ENCODE assay signal across 24 cellular contexts in the genomic region with DNA sequence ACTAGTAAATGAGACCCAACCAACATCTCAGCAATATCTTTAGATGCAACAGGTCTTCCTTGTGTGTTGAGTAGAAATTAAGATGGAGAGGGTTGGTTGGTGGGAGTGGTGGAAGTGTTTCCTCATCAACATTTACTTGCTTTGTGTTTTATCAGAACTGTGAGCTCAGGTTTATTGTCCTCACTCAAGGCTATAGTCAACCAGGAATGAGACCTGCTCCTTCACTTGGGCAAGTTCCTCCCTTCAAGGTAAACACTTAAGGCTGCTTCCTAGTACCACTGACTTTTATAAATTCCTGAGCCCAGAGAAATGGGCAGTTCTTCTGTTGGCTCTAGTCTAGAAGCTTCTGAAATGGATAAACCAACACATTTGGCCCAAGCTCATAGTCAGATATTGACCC.
"Had no signal": no experiment of that assay in that cellular context is flagged by ENCODE, and none has a peak within 500 bp of the region (broad histone marks: within the 10 kb centered on the region; RNA-seq: fewer than 3 reads in every experiment).

No MANE protein-coding gene starts in this region.

- H3K27ac ChIP-seq: colonic mucosa, dorsolateral prefrontal cortex, gastrocnemius medialis, heart right ventricle, lower lobe of right lung had no signal

- H3K27me3 ChIP-seq: colonic mucosa, dorsolateral prefrontal cortex, esophagus squamous epithelium, gastrocnemius medialis, heart right ventricle had no signal

- DNase-seq: colonic mucosa; dermis blood vessel endothelial cell; dorsolateral prefrontal cortex; effector CD4-positive, alpha-beta T cell; effector memory CD4-positive, alpha-beta T cell; esophagus squamous epithelium; foreskin fibroblast; foreskin melanocyte; gastrocnemius medialis; glutamatergic neuron; head of caudate nucleus; heart right ventricle; hippocampal formation; left cardiac atrium; left ventricle myocardium superior; lower lobe of right lung; mesendoderm; midbrain; naive B cell; naive thymus-derived CD8-positive, alpha-beta T cell had no signal

- H3K4me3 ChIP-seq: colonic mucosa, dorsolateral prefrontal cortex, esophagus squamous epithelium, gastrocnemius medialis, heart right ventricle, lower lobe of right lung had no signal

- H3K9me3 ChIP-seq: colonic mucosa, esophagus squamous epithelium, gastrocnemius medialis, heart right ventricle, lower lobe of right lung had no signal

- FAIRE-seq: endothelial cell of umbilical vein, islet of Langerhans, keratinocyte had no signal

- H3K36me3 ChIP-seq: colonic mucosa, esophagus squamous epithelium, gastrocnemius medialis, heart right ventricle, lower lobe of right lung had no signal

- ATAC-seq: gastrocnemius medialis; heart right ventricle; left cardiac atrium; left lobe of liver; left ventricle myocardium superior; lower lobe of right lung; naive thymus-derived CD8-positive, alpha-beta T cell had no signal

- H3K4me1 ChIP-seq: colonic mucosa had no signal
